8 cellular contexts compared by ENCODE assay signal in the genomic region with DNA sequence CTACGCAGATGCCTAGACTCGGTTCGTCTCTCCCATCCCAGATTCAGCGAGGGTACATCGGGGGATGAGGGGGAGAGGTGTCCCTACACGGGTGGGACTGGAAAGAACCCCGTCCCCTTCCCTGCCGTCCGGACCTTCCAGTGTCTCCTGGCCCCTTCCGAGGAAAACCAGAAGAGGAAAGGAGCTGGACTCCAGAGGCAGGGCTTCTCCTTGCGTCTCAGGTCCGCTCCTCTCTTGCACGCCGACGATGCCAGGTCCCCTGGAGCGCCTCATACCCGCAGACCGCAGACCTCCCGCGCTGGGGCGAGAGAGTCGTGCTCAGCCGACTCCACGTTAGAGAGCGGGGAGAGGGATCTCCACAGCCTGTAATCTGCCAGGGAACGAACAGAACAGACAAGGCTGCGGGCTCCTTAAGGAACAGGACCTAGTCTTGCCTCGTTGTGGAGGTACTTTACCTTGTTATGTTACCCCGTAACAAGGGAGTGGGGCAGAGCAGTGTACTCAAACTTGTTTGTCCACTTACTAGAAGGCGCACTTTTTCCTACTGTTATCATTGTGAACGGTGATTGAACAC. TPM values are rescaled to one million over a fixed set of nuclear protein-coding genes. Genes with fewer than 3 reads are reported as not detected.
DNase-seq lines count a peak whose midpoint lies in the region; ATAC-seq and TF ChIP-seq lines count a peak whose summit lies in the region.

No MANE protein-coding gene starts in this region.

- H3K9me3 ChIP-seq in Caco-2 (no peaks in the 10 kb centered on the region; the same call in 1 of the 2 replicates), HUES64 (ENCODE audit: insufficient read depth, low read depth, low read length) (no peaks in the 10 kb centered on the region), iPS-15b (ENCODE audit: control insufficient read depth, insufficient read depth, low read length) (no peaks in the 10 kb centered on the region), skeletal muscle tissue (ENCODE audit: control insufficient read depth in 3 of 3, low read length in 3 of 3) (no peaks in the 10 kb centered on the region)

- intact Hi-C loops in Caco-2 (cut with micrococcal nuclease; ENCODE audit: unreplicated experiment): loop anchor here (1.0 kb wide), 1 partner anchor 12 kb away; no protein-coding TSS in a partner anchor

- peak overlapping the region; percentile 57 for H3K27ac Mint-ChIP-seq in Caco-2 (ENCODE audit: unreplicated experiment)

- TF ChIP-seq CTCF in Caco-2 (IDR thresholded peaks at IDR 0.05; ENCODE audit: insufficient read depth in 1 of 2, low read depth in 1 of 2, low read length in 1 of 2, severe bottlenecking in 1 of 2, unreplicated experiment in 1 of 2): no peak

- H3K4me1 Mint-ChIP-seq in Caco-2 (ENCODE audit: low read depth, unreplicated experiment): no peaks in the 10 kb centered on the region

- H3K27me3 ChIP-seq in Caco-2 (replicated peaks; ENCODE audit: control insufficient read depth, insufficient read depth, low read length) (no peaks in the 10 kb centered on the region), HUES64 (ENCODE audit: insufficient read depth, low read length) (peaks cover 84% of the 10 kb centered on the region), iPS-15b (ENCODE audit: control insufficient read depth, insufficient read depth, low read length) (peaks cover 79% of the 10 kb centered on the region), skeletal muscle tissue (ENCODE audit: control insufficient read depth in 3 of 3, insufficient read depth in 3 of 3, low read length in 3 of 3) (peaks cover 0 to 16% (median under 1%) of the 10 kb centered on the region in 3 donors)

- peak; percentile 17 for ATAC-seq in GM21423 (IDR thresholded peaks at IDR 0.05; ENCODE audit: unreplicated experiment)

- H3K36me3 ChIP-seq in Caco-2 (ENCODE audit: control insufficient read depth, insufficient read depth, low read length) (no peaks in the 10 kb centered on the region), HUES64 (ENCODE audit: insufficient read depth, low read length) (no peaks in the 10 kb centered on the region), iPS-15b (ENCODE audit: control insufficient read depth, insufficient read depth, low read length) (no peaks in the 10 kb centered on the region), skeletal muscle tissue (ENCODE audit: control insufficient read depth in 3 of 3, insufficient read depth in 3 of 3, low read length in 3 of 3) (no peaks in the 10 kb centered on the region)

- H3K9ac ChIP-seq in HUES64 (ENCODE audit: low read depth, low read length): peak overlapping the region; percentile 49
- H3K9ac ChIP-seq in iPS-15b (ENCODE audit: low read depth, low read length): peak overlapping the region; percentile 61
- peak overlapping the region; percentile 67 to 85 (median 79) for H3K9ac ChIP-seq in skeletal muscle tissue (ENCODE audit: low read depth in 1 of 3, low read length in 3 of 3)

- peaks cover 19% of the 10 kb centered on the region for H3K4me1 ChIP-seq in Caco-2
- peaks cover 24% of the 10 kb centered on the region; the same call in 1 of the 2 replicates for H3K4me1 ChIP-seq in HUES64 (ENCODE audit: insufficient read depth, low read length)
- H3K4me1 ChIP-seq in iPS-15b (ENCODE audit: control insufficient read depth, insufficient read depth, low read length): peaks cover 13% of the 10 kb centered on the region
- peaks cover 24 to 37% (median 26%) of the 10 kb centered on the region in 3 donors for H3K4me1 ChIP-seq in skeletal muscle tissue (ENCODE audit: control insufficient read depth in 3 of 3, insufficient read depth in 3 of 3, low read length in 3 of 3)

- peak overlapping the region; percentile 88 for H3K4me3 Mint-ChIP-seq in Caco-2 (ENCODE audit: unreplicated experiment)

- no peaks in the 10 kb centered on the region for H3K27me3 Mint-ChIP-seq in Caco-2 (ENCODE audit: insufficient read depth, unreplicated experiment)

- POLR2A ChIA-PET in Caco-2 (lab: Charles Lee): no interaction called here

- no peak overlapping the region for H3K27ac ChIP-seq in HUES64 (ENCODE audit: low read depth, low read length)
- peak overlapping the region; percentile 71 for H3K27ac ChIP-seq in skeletal muscle tissue (ENCODE audit: low read depth, low read length)

- H3K9me3 Mint-ChIP-seq in Caco-2 (ENCODE audit: unreplicated experiment): no peaks in the 10 kb centered on the region

- 4% methylated on average over 31 of the region's 31 CpGs for WGBS in HUES64

- no peaks in the 10 kb centered on the region for H3K36me3 Mint-ChIP-seq in Caco-2 (ENCODE audit: insufficient read depth, unreplicated experiment)

- peak overlapping the region; percentile 45 for H3K4me3 ChIP-seq in Caco-2 (ENCODE audit: low read depth, low read length)
- peak overlapping the region; percentile 73 for H3K4me3 ChIP-seq in HUES64 (ENCODE audit: low read length)
- H3K4me3 ChIP-seq in iPS-15b (ENCODE audit: low read depth, low read length): peak overlapping the region; percentile 80
- peak overlapping the region; percentile 70 to 85 (median 84) for H3K4me3 ChIP-seq in skeletal muscle tissue (ENCODE audit: low read length in 3 of 3)

- BruUV-seq in Caco-2 (replicated peaks; lab: Mats Ljungman, UMichigan): no TSS peak

- DNase-seq in Caco-2: peak; percentile 68 to 78
- DNase-seq in SKM-1 (lab: John Stamatoyannopoulos, UW; ENCODE audit: unreplicated experiment): peak; percentile 82
- DNase-seq in astrocyte of the hippocampus (ENCODE audit: low read depth, low spot score): peak; percentile 91
- no peak for DNase-seq in cerebellar nuclear complex (lab: John Stamatoyannopoulos, UW)

- CTCF ChIA-PET in Caco-2 (lab: Charles Lee): interaction anchor here (0.6 to 1.4 kb wide), 6 partner anchors 12 to 63 kb away, joined by 3 to 5 read pairs (median 4); no protein-coding TSS in a partner anchor

RNA-seq across cellular contexts. Expression of a gene that starts 0.4 kb away (rescaled TPM):
- 39.9 and 43.5 TPM in 2 replicates for total RNA-seq in Caco-2 (2022)
- polyA plus RNA-seq in HUES64 (2013, experiment 1 of 2): 26.2 TPM
- 27.6 TPM for polyA plus RNA-seq in HUES64 (2013, experiment 2 of 2)
- total RNA-seq in skeletal muscle tissue: 10.4 TPM

RNA-seq across cellular contexts. Expression of a gene that starts 45.5 kb away (rescaled TPM):
- total RNA-seq in Caco-2 (2022) (17.0 and 17.8 TPM in 2 replicates), skeletal muscle tissue (22.4 TPM)
- polyA plus RNA-seq in HUES64 (2013, experiment 1 of 2): 33.1 TPM
- polyA plus RNA-seq in HUES64 (2013, experiment 2 of 2): 32.6 TPM

RNA-seq across cellular contexts. Expression of a gene that starts 48.7 kb away (rescaled TPM):
- total RNA-seq in Caco-2 (2022): 0.37 and 0.43 TPM in 2 replicates
- polyA plus RNA-seq in HUES64 (2013, experiment 1 of 2): 0.90 TPM
- polyA plus RNA-seq in HUES64 (2013, experiment 2 of 2): 1.3 TPM
- 6.8 TPM for total RNA-seq in skeletal muscle tissue

Comparison
In these comparisons a context has a peak if more than half of its experiments do, and no peak if none do; other contexts are left out.
1. DNase-seq: peak in Caco-2 (2 of 2), SKM-1 (single experiment) and astrocyte of the hippocampus (single experiment); none in cerebellar nuclear complex (0 of 2).
2. Peak in every context shown above with its lines, with median percentiles within 50 percentile points of each other: H3K4me3 ChIP-seq and H3K9ac ChIP-seq.